ENCODE assay signal across 6 cellular contexts in the genomic region with DNA sequence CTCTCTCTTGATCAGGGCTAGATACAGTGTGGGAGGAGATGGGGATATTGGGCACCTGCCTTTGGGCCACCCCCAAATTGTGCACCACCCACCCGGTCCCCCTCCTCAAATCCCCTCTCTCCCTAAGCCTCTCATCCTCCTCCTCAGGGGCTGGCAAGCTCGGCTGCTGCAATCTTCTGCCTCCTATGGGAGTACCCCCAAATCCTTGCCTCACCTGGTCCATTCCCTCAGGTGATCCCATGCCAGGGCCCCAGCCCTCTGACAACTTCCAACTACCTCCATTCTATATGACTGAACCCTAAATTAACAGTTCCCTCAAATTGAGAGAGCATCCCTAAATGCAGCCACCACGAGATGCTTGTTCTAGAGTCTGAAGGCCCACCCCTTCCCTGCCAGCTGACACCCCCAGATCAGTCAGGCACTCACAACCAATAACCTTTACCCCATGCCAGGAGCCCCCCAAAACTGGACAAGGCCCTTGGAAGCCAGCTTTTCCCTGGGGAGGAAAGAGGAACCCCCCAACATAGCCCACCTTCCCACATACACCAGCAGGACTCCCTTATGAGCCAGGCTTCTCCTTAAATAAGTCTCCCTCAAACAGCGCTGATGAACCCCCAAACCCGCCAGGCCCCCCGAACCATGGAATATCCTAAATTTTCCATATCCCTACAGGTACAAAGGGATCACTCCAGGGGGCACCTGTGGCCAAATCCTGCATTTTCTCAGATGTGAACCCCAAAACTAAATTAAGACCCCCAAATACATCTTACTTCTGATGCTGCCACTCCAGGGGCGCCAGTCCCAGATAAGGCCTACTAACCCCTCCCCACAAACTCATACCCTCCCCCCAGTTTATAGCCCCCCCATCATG. TPM values are rescaled to one million over a fixed set of nuclear protein-coding genes. Genes with fewer than 3 reads are reported as not detected.
DNase-seq lines count a peak whose midpoint lies in the region; ATAC-seq and TF ChIP-seq lines count a peak whose summit lies in the region.

No MANE protein-coding gene starts in this region.

- H3K27me3 ChIP-seq in SK-N-SH (ENCODE audit: insufficient read depth): no peaks in the 10 kb centered on the region
- no peaks in the 10 kb centered on the region for H3K27me3 ChIP-seq in suprapubic skin

- no peak overlapping the region for H2AFZ ChIP-seq in SK-N-SH (ENCODE audit: low read depth)

- WGBS in SK-N-SH (ENCODE audit: low lambda C conversion rate): 9% methylated on average over 7 of the region's 7 CpGs
- WGBS in suprapubic skin: 31% methylated on average over 7 of the region's 7 CpGs

- peak overlapping the region; percentile 97 for H3K4me2 ChIP-seq in SK-N-SH

- peaks cover 0 to 8% of the 10 kb centered on the region in 2 experiments for H3K36me3 ChIP-seq in SK-N-SH (replicated peaks in 1 of 2; ENCODE audit: control insufficient read depth in 1 of 2, insufficient read depth in 2 of 2, low read length in 1 of 2)
- no peaks in the 10 kb centered on the region for H3K36me3 ChIP-seq in suprapubic skin

- no peak for TF ChIP-seq RAD21 in SK-N-SH (IDR thresholded peaks at IDR 0.05; ENCODE audit: low read length)

- H3K79me2 ChIP-seq in SK-N-SH (ENCODE audit: insufficient read depth): peaks cover 57% of the 10 kb centered on the region

- POLR2A ChIA-PET in SK-N-SH (lab: Yijun Ruan, JAX): interaction anchor here (1.0 kb wide), 1 partner anchor 22 kb away, joined by 6 read pairs; the partner anchor contains the start of gene PHF23

- H3K4me3 ChIP-seq in SK-N-SH (ENCODE audit: low read depth in 2 of 2, low read length in 1 of 2): peak overlapping the region; percentile 61 to 74
- peak overlapping the region; percentile 63 for H3K4me3 ChIP-seq in fibroblast of mammary gland (ENCODE audit: control insufficient read depth, low read depth, low read length)
- peak overlapping the region; percentile 50 for H3K4me3 ChIP-seq in suprapubic skin

- no peak for TF ChIP-seq POLR2A in suprapubic skin (IDR thresholded peaks at IDR 0.05)

- H3K9ac ChIP-seq in SK-N-SH: peak overlapping the region; percentile 88

- CTCF ChIA-PET in SK-N-SH (lab: Yijun Ruan, JAX): interaction anchor here (1.0 to 3.7 kb wide), 4 partner anchors 12 to 194 kb away, joined by 3 to 37 read pairs (median 3); partner anchors contain the start of gene DVL2

- no peak for DNase-seq in SK-N-SH
- DNase-seq in fibroblast of mammary gland (ENCODE audit: low read depth): no peak
- no peak for DNase-seq in suprapubic skin (ENCODE audit: low spot score in 2 of 2)
- DNase-seq in NK-92 (lab: John Stamatoyannopoulos, UW; ENCODE audit: unreplicated experiment): no peak

- TF ChIP-seq CTCF in SK-N-SH (IDR thresholded peaks at IDR 0.05) (no peak), fibroblast of mammary gland (conservative IDR thresholded peaks at IDR 0.05; ENCODE audit: control insufficient read depth, insufficient read depth, low read depth, low read length) (no peak), suprapubic skin (IDR thresholded peaks at IDR 0.05) (no peak)

- H3K27ac ChIP-seq in SK-N-SH (ENCODE audit: low read depth in 2 of 2, low read length in 1 of 2) (peak overlapping the region; percentile 60 to 96), suprapubic skin (peak overlapping the region; percentile 59)

- ATAC-seq in SK-N-SH treated with all-trans-retinoic acid at 6 μM for 48 hours (no peak), HG02840 (IDR thresholded peaks at IDR 0.05; ENCODE audit: low FRiP score, unreplicated experiment) (no peak)

- peaks cover 53% of the 10 kb centered on the region for H3F3A ChIP-seq in SK-N-SH (replicated peaks; ENCODE audit: insufficient read depth)

- H3K4me1 ChIP-seq in SK-N-SH (ENCODE audit: control insufficient read depth in 1 of 2, insufficient read depth in 2 of 2, low read depth in 1 of 2, low read length in 1 of 2) (peaks cover 26 to 63% of the 10 kb centered on the region in 2 experiments; a peak in 3 of 4 replicates), suprapubic skin (peaks cover 76% of the 10 kb centered on the region)

- peaks cover 18% of the 10 kb centered on the region for H4K20me1 ChIP-seq in SK-N-SH (ENCODE audit: insufficient read depth)

- H3K9me2 ChIP-seq in SK-N-SH: no peaks in the 10 kb centered on the region

- no peak for TF ChIP-seq EP300 in SK-N-SH (IDR thresholded peaks at IDR 0.05; ENCODE audit: borderline replicate concordance in 1 of 2, low read depth in 1 of 2, low read length in 1 of 2)
- no peak for TF ChIP-seq EP300 in suprapubic skin (IDR thresholded peaks at IDR 0.05)

- H3K9me3 ChIP-seq in SK-N-SH: no peaks in the 10 kb centered on the region
- no peaks in the 10 kb centered on the region for H3K9me3 ChIP-seq in suprapubic skin

TF ChIP-seq in SK-N-SH, 30 proteins besides CTCF, POLR2A, EP300 and RAD21 (continues in another document):
- TF ChIP-seq FOXJ3 (CRISPR knock-in tag; IDR thresholded peaks at IDR 0.05) (no peak), CHD2 (IDR thresholded peaks at IDR 0.05; ENCODE audit: low read length, partially characterized antibody) (no peak), YY1 (IDR thresholded peaks at IDR 0.05; ENCODE audit: low read depth) (no peak), JUND (IDR thresholded peaks at IDR 0.05) (no peak), SIN3A (IDR thresholded peaks at IDR 0.05; ENCODE audit: borderline replicate concordance, low read depth, low read length) (no peak), GATA2 (CRISPR knock-in tag; IDR thresholded peaks at IDR 0.05) (no peak), TAF1 (IDR thresholded peaks at IDR 0.05; ENCODE audit: borderline replicate concordance, low read depth, low read length) (no peak), ELF1 (IDR thresholded peaks at IDR 0.05) (no peak), NRF1 (IDR thresholded peaks at IDR 0.05; ENCODE audit: low read depth, low read length) (no peak), MAX (IDR thresholded peaks at IDR 0.05; ENCODE audit: low read depth) (no peak)
- TF ChIP-seq, protein P1, sequence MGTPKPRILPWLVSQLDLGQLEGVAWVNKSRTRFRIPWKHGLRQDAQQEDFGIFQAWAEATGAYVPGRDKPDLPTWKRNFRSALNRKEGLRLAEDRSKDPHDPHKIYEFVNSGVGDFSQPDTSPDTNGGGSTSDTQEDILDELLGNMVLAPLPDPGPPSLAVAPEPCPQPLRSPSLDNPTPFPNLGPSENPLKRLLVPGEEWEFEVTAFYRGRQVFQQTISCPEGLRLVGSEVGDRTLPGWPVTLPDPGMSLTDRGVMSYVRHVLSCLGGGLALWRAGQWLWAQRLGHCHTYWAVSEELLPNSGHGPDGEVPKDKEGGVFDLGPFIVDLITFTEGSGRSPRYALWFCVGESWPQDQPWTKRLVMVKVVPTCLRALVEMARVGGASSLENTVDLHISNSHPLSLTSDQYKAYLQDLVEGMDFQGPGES (IDR thresholded peaks at IDR 0.05; ENCODE audit: low read depth, low read length): no peak

TF ChIP-seq in SK-N-SH treated with all-trans-retinoic acid at 6 μM for 48 hours, 23 proteins besides CTCF, POLR2A, EP300 and RAD21:
- no peak for TF ChIP-seq ZFP3 (CRISPR knock-in tag; IDR thresholded peaks at IDR 0.05)

RNA-seq across cellular contexts. Expression of gene DLG4, which starts 3.2 kb away (rescaled TPM):
- polyA plus RNA-seq in SK-N-SH (2012; rRNA removed): 22.1 and 30.5 TPM in 2 replicates
- 14.0 and 19.9 TPM in 2 replicates for polyA plus RNA-seq in SK-N-SH (2012; cell fraction: cytosol; rRNA removed)
- polyA plus RNA-seq in SK-N-SH (2012; cell fraction: nucleus; rRNA removed): 74.2 and 83.3 TPM in 2 replicates
- total RNA-seq in suprapubic skin: 10 to 100 TPM in 1 of 4 donors, 1 to 10 TPM in 3; 2.9 to 12.7 (median 3.2) TPM

RNA-seq across cellular contexts. Expression of gene ACADVL, which starts 3.3 kb away (rescaled TPM):
- polyA plus RNA-seq in SK-N-SH (2012; rRNA removed): 635 and 796 TPM in 2 replicates
- polyA plus RNA-seq in SK-N-SH (2012; cell fraction: cytosol; rRNA removed): 137 and 176 TPM in 2 replicates
- polyA plus RNA-seq in SK-N-SH (2012; cell fraction: nucleus; rRNA removed): 6,138 and 6,607 TPM in 2 replicates
- 1,000 to 10,000 TPM in 1 of 4 donors, 100 to 1,000 TPM in 3; 565 to 1,687 (median 703) TPM for total RNA-seq in suprapubic skin

RNA-seq across cellular contexts. Expression of gene DVL2, which starts 17.8 kb away (rescaled TPM):
- polyA plus RNA-seq in SK-N-SH (2012; rRNA removed): 6.9 and 8.3 TPM in 2 replicates
- polyA plus RNA-seq in SK-N-SH (2012; cell fraction: cytosol; rRNA removed): 4.9 and 7.1 TPM in 2 replicates
- polyA plus RNA-seq in SK-N-SH (2012; cell fraction: nucleus; rRNA removed): 17.8 and 26.4 TPM in 2 replicates
- 10 to 100 TPM; 53.2 to 78.1 (median 55.5) TPM for total RNA-seq in suprapubic skin

RNA-seq across cellular contexts. Expression of gene PHF23, which starts 22.8 kb away (rescaled TPM):
- 53.3 and 58.5 TPM in 2 replicates for polyA plus RNA-seq in SK-N-SH (2012; rRNA removed)
- polyA plus RNA-seq in SK-N-SH (2012; cell fraction: cytosol; rRNA removed): 47.9 and 57.2 TPM in 2 replicates
- polyA plus RNA-seq in SK-N-SH (2012; cell fraction: nucleus; rRNA removed): 45.2 and 50.5 TPM in 2 replicates
- 10 to 100 TPM; 19.0 to 35.0 (median 29.1) TPM for total RNA-seq in suprapubic skin

RNA-seq across cellular contexts. Expression of gene GABARAP, which starts 25.8 kb away (rescaled TPM):
- polyA plus RNA-seq in SK-N-SH (2012; rRNA removed): 585 and 637 TPM in 2 replicates
- 741 and 785 TPM in 2 replicates for polyA plus RNA-seq in SK-N-SH (2012; cell fraction: cytosol; rRNA removed)
- polyA plus RNA-seq in SK-N-SH (2012; cell fraction: nucleus; rRNA removed): 215 and 225 TPM in 2 replicates
- total RNA-seq in suprapubic skin: 100 to 1,000 TPM; 446 to 840 (median 533) TPM
